Comparison of ENCODE assay signal across 11 cellular contexts in the genomic region with DNA sequence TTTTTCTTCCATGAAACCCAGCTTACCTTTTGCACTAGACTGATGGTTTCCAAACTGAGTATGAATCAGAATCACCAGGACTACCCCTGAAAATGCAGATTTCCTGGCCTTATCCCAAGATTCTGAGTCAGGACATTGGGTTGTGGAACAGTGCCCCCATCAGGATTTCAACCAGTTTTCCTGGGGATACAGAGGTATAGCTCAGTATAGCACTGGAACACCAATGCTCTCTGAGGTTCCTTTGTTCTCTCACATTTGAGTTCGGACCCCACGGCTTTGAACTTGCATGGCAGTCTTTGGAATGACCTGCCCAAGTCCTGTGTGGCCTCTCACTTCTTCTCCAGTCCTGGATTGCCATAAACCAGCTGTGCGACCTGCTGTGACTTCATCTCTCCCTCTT. TPM values are rescaled to one million over a fixed set of nuclear protein-coding genes. Genes with fewer than 3 reads are reported as not detected.
DNase-seq lines count a peak whose midpoint lies in the region; ATAC-seq, FAIRE-seq and TF ChIP-seq lines count a peak whose summit lies in the region.
"Had no signal": no experiment of that assay in that cellular context is flagged by ENCODE, and none has a peak within 500 bp of the region (broad histone marks: within the 10 kb centered on the region; RNA-seq: fewer than 3 reads in every experiment).

No MANE protein-coding gene starts in this region.

- H3K9ac ChIP-seq in Karpas-422 (ENCODE audit: low read length), result no peak overlapping the region

- no peak overlapping the region for H3K4me3 ChIP-seq in H7 (ENCODE audit: insufficient read depth, low read depth, low read length)
- H3K4me3 ChIP-seq in adrenal gland, result no peak overlapping the region
- H3K4me3 ChIP-seq in small intestine (ENCODE audit: low read depth in 1 of 2, low read length in 2 of 2), result no peak overlapping the region
- H3K4me3 ChIP-seq in Karpas-422 (ENCODE audit: low read length), result no peak overlapping the region

- ATAC-seq in left ventricle myocardium superior, result peak; percentile 86
- ATAC-seq: activated CD4-positive, CD25-positive, alpha-beta regulatory T cell treated with anti-CD3 and anti-CD28 coated beads, Interleukin-2, amount 50 U/mL, for 24 hours had no signal

- intact Hi-C loops in adrenal gland (cut with DNase I), result loop anchor here in 1 of 2 donors (5.0 kb wide), 1 partner anchor 56 kb away; a partner anchor contains a TSS
- intact Hi-C loops in left ventricle myocardium superior (cut with micrococcal nuclease), result loop anchor here (2.0 kb wide), 1 partner anchor 106 kb away; no protein-coding TSS in a partner anchor

- peaks cover 0 to 4% of the 10 kb centered on the region in 2 donors for H3K4me1 ChIP-seq in adrenal gland (replicated peaks in 1 of 2)
- no peaks in the 10 kb centered on the region for H3K4me1 ChIP-seq in small intestine (ENCODE audit: control insufficient read depth in 2 of 2, insufficient read depth in 1 of 2, low read depth in 1 of 2, low read length in 1 of 2)
- no peaks in the 10 kb centered on the region for H3K4me1 ChIP-seq in Karpas-422 (ENCODE audit: low read length)

- TF ChIP-seq POLR2A in adrenal gland (IDR thresholded peaks at IDR 0.05), result no peak

- H3K27ac ChIP-seq in adrenal gland (no peak overlapping the region), small intestine (ENCODE audit: low read depth in 1 of 2, low read length in 1 of 2) (no peak overlapping the region), Karpas-422 (ENCODE audit: low read length) (no peak overlapping the region)

- no peaks in the 10 kb centered on the region for H3K9me3 ChIP-seq in adrenal gland (replicated peaks in 1 of 3)
- no peaks in the 10 kb centered on the region for H3K9me3 ChIP-seq in small intestine (ENCODE audit: control insufficient read depth, low read depth)
- H3K9me3 ChIP-seq in Karpas-422 (ENCODE audit: low read length), result no peaks in the 10 kb centered on the region

- H3K36me3 ChIP-seq in H7 (replicated peaks; ENCODE audit: control insufficient read depth, insufficient read depth, low read length), result no peaks in the 10 kb centered on the region
- no peaks in the 10 kb centered on the region for H3K36me3 ChIP-seq in adrenal gland (replicated peaks in 1 of 2)
- H3K36me3 ChIP-seq in small intestine (ENCODE audit: control insufficient read depth in 2 of 2, insufficient read depth in 2 of 2, low read length in 2 of 2), result no peaks in the 10 kb centered on the region
- no peaks in the 10 kb centered on the region for H3K36me3 ChIP-seq in Karpas-422 (ENCODE audit: insufficient read depth, low read length)

- H2AFZ ChIP-seq in Karpas-422 (ENCODE audit: low read length), result no peak overlapping the region

- no peaks in the 10 kb centered on the region for H4K20me1 ChIP-seq in Karpas-422 (ENCODE audit: insufficient read depth, low read depth, low read length)

- no peak overlapping the region for H3K4me2 ChIP-seq in Karpas-422 (ENCODE audit: low read depth, low read length, poor library complexity, severe bottlenecking)

- peak; percentile 40 for DNase-seq in H7
- peak; percentile 34 to 70 (median 58) for DNase-seq in adrenal gland
- no peak for DNase-seq in left ventricle myocardium superior
- DNase-seq in small intestine, result peak; percentile 5
- no peak for DNase-seq in NCI-H2227 treated with DMSO at 0.1 percent for 48 hours (lab: John Stamatoyannopoulos, UW)
- DNase-seq in activated CD8-positive, alpha-beta memory T cell treated with anti-CD3 and anti-CD28 coated beads, Interleukin-2, amount 50 U/mL, for 48 hours, result no peak
- no peak for DNase-seq in Karpas-422
- no peak for DNase-seq in activated gamma-delta T cell treated with Interleukin-2 at 50 U/mL for 16 hours
- DNase-seq: stimulated activated CD4-positive, alpha-beta T cell treated with anti-CD3 and anti-CD28 coated beads, Interleukin-12 subunit alpha, Interleukin-12 subunit beta, amount 100 ng/mL, for 4 hours had no signal

- H3K9me2 ChIP-seq in Karpas-422 (replicated peaks; ENCODE audit: insufficient read depth, low read length), result no peaks in the 10 kb centered on the region

- peak; percentile 25 to 89 (median 72) for TF ChIP-seq CTCF in adrenal gland (IDR thresholded peaks at IDR 0.05)

- 47 to 61% (median 54%) methylated on average over 3 of the region's 3 CpGs for WGBS in adrenal gland, 4 donors
- 53 to 71% (median 55%) methylated on average over 3 of the region's 3 CpGs for WGBS in small intestine, 3 donors

- no peaks in the 10 kb centered on the region for H3K79me2 ChIP-seq in Karpas-422 (ENCODE audit: low read length)

- H3K27me3 ChIP-seq in H7 (ENCODE audit: control insufficient read depth, insufficient read depth, low read length), result no peaks in the 10 kb centered on the region
- no peaks in the 10 kb centered on the region for H3K27me3 ChIP-seq in adrenal gland
- no peaks in the 10 kb centered on the region for H3K27me3 ChIP-seq in small intestine (ENCODE audit: control insufficient read depth in 2 of 2, insufficient read depth in 2 of 2, low read length in 2 of 2)
- H3K27me3 ChIP-seq in Karpas-422 (ENCODE audit: low read length), result no peaks in the 10 kb centered on the region

- FAIRE-seq in small intestine (lab: Jason Lieb, UNC), result no peak
- FAIRE-seq: endometrium had no signal

RNA-seq across cellular contexts. Expression of a gene that starts 12.8 kb away (rescaled TPM):
- not detected in 2 replicates for total RNA-seq in H7 (2014; rRNA removed; shearing (Covaris generic))
- total RNA-seq in adrenal gland, result 1 to 10 TPM in 3 of 8 donors, under 1 TPM in 3, not detected in 2; 0.60 to 5.4 (median 1.7) TPM
- polyA plus RNA-seq in adrenal gland, result 1 to 10 TPM in 2 of 3 donors, under 1 TPM in 1; 0.79 to 1.3 (median 1.2) TPM
- 0.40 TPM for total RNA-seq in left ventricle myocardium superior
- 10 to 100 TPM in 1 of 3 donors, under 1 TPM in 2; 0.45 to 10.5 (median 0.67) TPM for polyA plus RNA-seq in small intestine
- not detected in 2 replicates for total RNA-seq in Karpas-422 (2014; rRNA removed; shearing (Covaris generic); ENCODE audit: low replicate concordance)

RNA-seq across cellular contexts. Expression of a gene that starts 20.9 kb away (rescaled TPM):
- total RNA-seq in H7 (2014; rRNA removed; shearing (Covaris generic)), result not detected in 2 replicates
- total RNA-seq in adrenal gland (under 1 TPM in 2 of 8 donors, not detected in 6; 0.36 to 0.53 TPM), left ventricle myocardium superior (5.4 TPM)
- polyA plus RNA-seq in adrenal gland (under 1 TPM; 0.24 to 0.88 (median 0.56) TPM), small intestine (10 to 100 TPM in 1 of 3 donors, under 1 TPM in 1, not detected in 1; 0.45 to 12.4 TPM)
- total RNA-seq in Karpas-422 (2014; rRNA removed; shearing (Covaris generic); ENCODE audit: low replicate concordance), result not detected in 2 replicates

RNA-seq across cellular contexts. Expression of a gene that starts 36.4 kb away (rescaled TPM):
- not detected in 2 replicates for total RNA-seq in H7 (2014; rRNA removed; shearing (Covaris generic))
- total RNA-seq in adrenal gland (1 to 10 TPM in 1 of 8 donors, not detected in 7; 2.2 TPM), left ventricle myocardium superior (not detected)
- polyA plus RNA-seq in adrenal gland (under 1 TPM in 2 of 3 donors, not detected in 1; 0.64 to 0.74 TPM), small intestine (under 1 TPM in 1 of 3 donors, not detected in 2; 0.15 TPM)
- not detected in 2 replicates for total RNA-seq in Karpas-422 (2014; rRNA removed; shearing (Covaris generic); ENCODE audit: low replicate concordance)

RNA-seq across cellular contexts. Expression of a gene that starts 49.8 kb away (rescaled TPM):
- total RNA-seq in H7 (2014; rRNA removed; shearing (Covaris generic)), result not detected in 2 replicates
- total RNA-seq in adrenal gland, result 10 to 100 TPM in 1 of 8 donors, 1 to 10 TPM in 6, under 1 TPM in 1; 0.81 to 17.6 (median 3.4) TPM
- 1 to 10 TPM; 1.7 to 2.2 (median 1.7) TPM for polyA plus RNA-seq in adrenal gland
- 0.82 TPM for total RNA-seq in left ventricle myocardium superior
- polyA plus RNA-seq in small intestine, result 1 to 10 TPM in 2 of 3 donors, not detected in 1; 1.6 to 7.6 TPM
- total RNA-seq in Karpas-422 (2014; rRNA removed; shearing (Covaris generic); ENCODE audit: low replicate concordance), result not detected in 2 replicates

RNA-seq across cellular contexts. Expression of a gene that starts 51.4 kb away (rescaled TPM):
- 15.8 and 48.7 TPM in 2 replicates for total RNA-seq in H7 (2014; rRNA removed; shearing (Covaris generic))
- total RNA-seq in adrenal gland (100 to 1,000 TPM in 3 of 8 donors, 10 to 100 TPM in 5; 11.4 to 241 (median 72.2) TPM), left ventricle myocardium superior (22.3 TPM)
- polyA plus RNA-seq in adrenal gland (100 to 1,000 TPM in 2 of 3 donors, 10 to 100 TPM in 1; 64.3 to 330 (median 121) TPM), small intestine (10 to 100 TPM in 2 of 3 donors, 1 to 10 TPM in 1; 6.0 to 29.2 (median 21.9) TPM)
- total RNA-seq in Karpas-422 (2014; rRNA removed; shearing (Covaris generic); ENCODE audit: low replicate concordance), result not detected in 2 replicates

Comparison
In these comparisons a context has a peak if more than half of its experiments do, and no peak if none do; other contexts are left out.
1. DNase-seq: peak in H7 (single experiment), adrenal gland (7 of 7) and small intestine (single experiment); none in left ventricle myocardium superior (single experiment), NCI-H2227 treated with DMSO at 0.1 percent for 48 hours (single experiment), activated CD8-positive, alpha-beta memory T cell treated with anti-CD3 and anti-CD28 coated beads, Interleukin-2, amount 50 U/mL, for 48 hours (single experiment), Karpas-422 (single experiment) and activated gamma-delta T cell treated with Interleukin-2 at 50 U/mL for 16 hours (single experiment).